ENCODE assay signal across 8 cellular contexts in the genomic region with DNA sequence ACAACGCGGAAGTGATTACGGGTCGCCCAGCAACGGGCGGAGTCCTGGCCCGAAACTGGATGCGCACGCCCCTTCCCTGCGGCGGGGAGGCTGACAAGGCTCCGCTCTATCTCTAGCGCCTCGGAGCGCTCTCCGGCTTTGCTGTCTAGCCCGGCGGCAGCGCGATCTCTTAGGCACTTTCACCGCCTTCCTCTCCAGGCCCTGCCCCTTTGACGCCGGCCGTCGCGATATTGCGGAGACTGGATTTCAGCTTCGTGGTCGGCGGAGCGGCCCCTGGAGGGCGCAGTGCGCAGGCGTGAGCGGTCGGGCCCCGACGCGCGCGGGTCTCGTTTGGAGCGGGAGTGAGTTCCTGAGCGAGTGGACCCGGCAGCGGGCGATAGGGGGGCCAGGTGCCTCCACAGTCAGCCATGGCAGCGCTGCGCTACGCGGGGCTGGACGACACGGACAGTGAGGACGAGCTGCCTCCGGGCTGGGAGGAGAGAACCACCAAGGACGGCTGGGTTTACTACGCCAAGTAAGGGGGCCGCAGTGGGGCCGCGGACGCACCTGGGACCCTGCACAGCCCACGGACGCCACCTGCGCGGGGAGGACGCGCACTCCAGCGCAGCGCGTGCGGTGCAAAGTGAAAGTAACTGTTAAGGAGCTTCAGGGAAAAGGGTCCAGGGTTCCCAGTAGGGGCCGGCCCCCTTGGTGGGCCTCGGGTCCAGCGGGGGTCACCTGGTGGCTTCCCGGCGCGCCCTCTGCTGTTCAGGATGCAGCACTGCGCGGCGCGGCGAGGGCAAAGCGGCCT. TPM values are rescaled to one million over a fixed set of nuclear protein-coding genes. Genes with fewer than 3 reads are reported as not detected.
DNase-seq lines count a peak whose midpoint lies in the region; ATAC-seq lines count a peak whose summit lies in the region.

TSS of gene WWOX (plus strand) at position 283 of the 790 bp plus-strand sequence.

- ATAC-seq in GM19324 (IDR thresholded peaks at IDR 0.05; ENCODE audit: low FRiP score, unreplicated experiment) (peak; percentile 97), HG03469 (IDR thresholded peaks at IDR 0.05; ENCODE audit: unreplicated experiment) (peak; percentile 97), left lobe of liver (peak; percentile 92)

- peak within 1 kb of the TSS; percentile 93 for H3K27ac Mint-ChIP-seq in activated CD4-positive, alpha-beta T cell treated with anti-CD3 and anti-CD28 coated beads, Interleukin-2, amount 10 ng/mL, durations not matched to agents 7 days and 5 days

- DNase-seq in C1 segment of cervical spinal cord (lab: John Stamatoyannopoulos, UW) (peak; percentile 69 to 99 (median 93)), NCI-H69 (lab: John Stamatoyannopoulos, UW) (peak; percentile 96), cortex of kidney (lab: John Stamatoyannopoulos, UW) (peak; percentile 92), left lobe of liver (ENCODE audit: low spot score) (peak; percentile 98)
- peak; percentile 97 for DNase-seq in activated CD4-positive, alpha-beta T cell treated with anti-CD3 and anti-CD28 coated beads, Interleukin-2, amount 10 ng/mL, durations not matched to agents 7 days and 5 days
- peak; percentile 91 for DNase-seq in stimulated activated CD4-positive, alpha-beta T cell treated with anti-CD3 and anti-CD28 coated beads, Interleukin-2, amount 100 ng/mL, for 4 hours (ENCODE audit: low read depth)

- H3K4me3 Mint-ChIP-seq in activated CD4-positive, alpha-beta T cell treated with anti-CD3 and anti-CD28 coated beads, Interleukin-2, amount 10 ng/mL, durations not matched to agents 7 days and 5 days: peak within 1 kb of the TSS; percentile 86

- no peaks in the 10 kb centered on the region for H3K27me3 Mint-ChIP-seq in activated CD4-positive, alpha-beta T cell treated with anti-CD3 and anti-CD28 coated beads, Interleukin-2, amount 10 ng/mL, durations not matched to agents 7 days and 5 days

- peaks cover 2% of the 10 kb centered on the region for H3K36me3 Mint-ChIP-seq in activated CD4-positive, alpha-beta T cell treated with anti-CD3 and anti-CD28 coated beads, Interleukin-2, amount 10 ng/mL, durations not matched to agents 7 days and 5 days (ENCODE audit: low read depth)

- no peaks in the 10 kb centered on the region for H3K9me3 Mint-ChIP-seq in activated CD4-positive, alpha-beta T cell treated with anti-CD3 and anti-CD28 coated beads, Interleukin-2, amount 10 ng/mL, durations not matched to agents 7 days and 5 days

- peaks cover 25% of the 10 kb centered on the region for H3K4me1 Mint-ChIP-seq in activated CD4-positive, alpha-beta T cell treated with anti-CD3 and anti-CD28 coated beads, Interleukin-2, amount 10 ng/mL, durations not matched to agents 7 days and 5 days

- POLR2A ChIA-PET in activated CD4-positive, alpha-beta T cell treated with anti-CD3 and anti-CD28 coated beads, Interleukin-2, amount 10 ng/mL, durations not matched to agents 7 days and 5 days (lab: Charles Lee): no interaction called here

- CTCF ChIA-PET in activated CD4-positive, alpha-beta T cell treated with anti-CD3 and anti-CD28 coated beads, Interleukin-2, amount 10 ng/mL, durations not matched to agents 7 days and 5 days (lab: Charles Lee): interaction anchor here (0.6 to 1.6 kb wide), 11 partner anchors 9 to 671 kb away, joined by 3 to 6 read pairs (median 3); no protein-coding TSS in a partner anchor

RNA-seq across cellular contexts. Expression of gene WWOX, which starts in this region (rescaled TPM):
- 10 to 100 TPM; 22.2 to 28.9 TPM for total RNA-seq in activated CD4-positive, alpha-beta T cell treated with anti-CD3 and anti-CD28 coated beads, Interleukin-2, amount 10 ng/mL, durations not matched to agents 7 days and 5 days
- 15.1 TPM for total RNA-seq in left lobe of liver

Comparison
In these comparisons a context has a peak if more than half of its experiments do, and no peak if none do; other contexts are left out.
1. Peak in every context shown above with its lines: DNase-seq and ATAC-seq.